ENCODE assay signal across 27 cellular contexts in genomic region chr16:68519225-68519745, GRCh38.
"Had no signal": no experiment of that assay in that cellular context is flagged by ENCODE, and none has a peak within 500 bp of the region (broad histone marks: within the 10 kb centered on the region; RNA-seq: fewer than 3 reads in every experiment).

No MANE protein-coding gene starts in this region.

- H3K27me3 ChIP-seq: left lung, tibial nerve, upper lobe of left lung had no signal

- FAIRE-seq: endothelial cell of umbilical vein, islet of Langerhans, urothelium cell line had no signal

- H3K4me3 ChIP-seq: coronary artery, esophagus muscularis mucosa, heart right ventricle, left lung, neural progenitor cell, psoas muscle, skin epidermis, thoracic aorta, tibial nerve, upper lobe of left lung had no signal

- H3K4me2 ChIP-seq: neural progenitor cell had no signal

- H3K27ac ChIP-seq: coronary artery, esophagus muscularis mucosa, heart right ventricle, left lung, neural progenitor cell, psoas muscle, skin epidermis, thoracic aorta, tibial nerve, upper lobe of left lung had no signal

- H3K9me3 ChIP-seq: esophagus muscularis mucosa, heart right ventricle, left lung, psoas muscle, thoracic aorta, tibial nerve, upper lobe of left lung had no signal

- ATAC-seq: left cardiac atrium; left lung; naive thymus-derived CD4-positive, alpha-beta T cell; psoas muscle; right cardiac atrium; stimulated activated naive B cell treated with anti-CD40 and anti-IgM and Interleukin-4, amounts not matched to agents 10 μg/mL and 1 μg/mL and 100 μg/mL, for 72 hours had no signal

- DNase-seq: dermis blood vessel endothelial cell; effector memory CD4-positive, alpha-beta T cell; foreskin melanocyte; glutamatergic neuron; heart right ventricle; hippocampal formation; left cardiac atrium; left lung; mesenchymal stem cell; midbrain; naive thymus-derived CD4-positive, alpha-beta T cell; nucleus accumbens; psoas muscle; right cardiac atrium; stimulated activated CD4-positive, alpha-beta T cell treated with anti-CD3 and anti-CD28 coated beads, Interleukin-15, amount 100 ng/mL, for 24 hours; stimulated activated CD4-positive, alpha-beta T cell treated with anti-CD3 and anti-CD28 coated beads, Interleukin-2, amount 100 ng/mL, for 48 hours; stimulated activated naive B cell treated with anti-CD40 and anti-IgM and Interleukin-4, amounts not matched to agents 10 μg/mL and 1 μg/mL and 100 μg/mL, for 72 hours; upper lobe of left lung had no signal

- H3K9ac ChIP-seq: neural progenitor cell had no signal

- H3K4me1 ChIP-seq: left lung, neural progenitor cell, psoas muscle had no signal

- H3K36me3 ChIP-seq: esophagus muscularis mucosa, heart right ventricle, left lung, neural progenitor cell, thoracic aorta, tibial nerve, upper lobe of left lung had no signal

- H2AFZ ChIP-seq: neural progenitor cell had no signal
